ENCODE assay signal across 26 cellular contexts in genomic region chr4:104446431-104446925, GRCh38.
DNase-seq lines count a peak whose midpoint lies in the region; ATAC-seq and TF ChIP-seq lines count a peak whose summit lies in the region.
"Had no signal": no experiment of that assay in that cellular context is flagged by ENCODE, and none has a peak within 500 bp of the region (broad histone marks: within the 10 kb centered on the region; RNA-seq: fewer than 3 reads in every experiment).

No MANE protein-coding gene starts in this region.

- DNase-seq in NCI-H1092 treated with DMSO at 0.1 percent for 48 hours (lab: John Stamatoyannopoulos, UW) (peak; percentile 25), NCI-H1092 (lab: John Stamatoyannopoulos, UW) (no peak), NCI-H524 (lab: John Stamatoyannopoulos, UW) (peak; percentile 34 to 60), cerebellar cortex (ENCODE audit: low spot score) (peak; percentile 84), RWPE1 (ENCODE audit: low spot score) (no peak)
- DNase-seq in effector CD4-positive, alpha-beta T cell, result no peak
- DNase-seq in activated T-cell treated with anti-CD3 and anti-CD28 coated beads, Interleukin-2, amount 50 U/mL, for 48 hours, result no peak
- DNase-seq: activated CD4-positive, alpha-beta T cell treated with anti-CD3 and anti-CD28 coated beads, Interleukin-2, amount 10 ng/mL, durations not matched to agents 7 days and 5 days; activated effector memory CD4-positive, alpha-beta T cell treated with anti-CD3 and anti-CD28 coated beads, Interleukin-2, amount 50 U/mL, for 16 hours; activated T-cell treated with anti-CD3 and anti-CD28 coated beads, Interleukin-2, amount 50 U/mL, for 1 hour; DMS53; hippocampal formation; immature natural killer cell; left colon; NCI-H1930; NCI-H526; pancreas; SIG-M5; T1000; trophoblast cell; WERI-Rb-1 had no signal

- H3K27ac ChIP-seq in RWPE1, result no peak overlapping the region
- H3K27ac ChIP-seq: 22Rv1, gastroesophageal sphincter, pancreas, WERI-Rb-1 had no signal

- TF ChIP-seq CTCF in RWPE1 (conservative IDR thresholded peaks at IDR 0.05; ENCODE audit: low read depth), result no peak

- POLR2A ChIA-PET in RWPE1 (lab: Yijun Ruan, JAX; ENCODE audit: low non-redundant PET), result no interaction called here

- CTCF ChIA-PET in RWPE1 (lab: Yijun Ruan, JAX), result interaction anchor here (0.5 to 0.7 kb wide), 2 partner anchors 182 to 1064 kb away, joined by 3 to 4 read pairs; no protein-coding TSS in a partner anchor

- ATAC-seq in HG02588 (IDR thresholded peaks at IDR 0.05; ENCODE audit: unreplicated experiment), result no peak
- ATAC-seq: gastroesophageal sphincter; HCT116; left colon; pancreas; stimulated activated memory B cell treated with anti-CD40 and anti-IgM and Interleukin-4, amounts not matched to agents 10 μg/mL and 1 μg/mL and 100 μg/mL, for 72 hours had no signal

Comparison
In these comparisons a context has a peak if more than half of its experiments do, and no peak if none do; other contexts are left out.
1. DNase-seq: peak in NCI-H1092 treated with DMSO at 0.1 percent for 48 hours (single experiment), NCI-H524 (2 of 2) and cerebellar cortex (single experiment); none in NCI-H1092 (single experiment), effector CD4-positive, alpha-beta T cell (single experiment), RWPE1 (single experiment) and activated T-cell treated with anti-CD3 and anti-CD28 coated beads, Interleukin-2, amount 50 U/mL, for 48 hours (0 of 2).